Comparison of ENCODE assay signal across 28 cellular contexts in the genomic region with DNA sequence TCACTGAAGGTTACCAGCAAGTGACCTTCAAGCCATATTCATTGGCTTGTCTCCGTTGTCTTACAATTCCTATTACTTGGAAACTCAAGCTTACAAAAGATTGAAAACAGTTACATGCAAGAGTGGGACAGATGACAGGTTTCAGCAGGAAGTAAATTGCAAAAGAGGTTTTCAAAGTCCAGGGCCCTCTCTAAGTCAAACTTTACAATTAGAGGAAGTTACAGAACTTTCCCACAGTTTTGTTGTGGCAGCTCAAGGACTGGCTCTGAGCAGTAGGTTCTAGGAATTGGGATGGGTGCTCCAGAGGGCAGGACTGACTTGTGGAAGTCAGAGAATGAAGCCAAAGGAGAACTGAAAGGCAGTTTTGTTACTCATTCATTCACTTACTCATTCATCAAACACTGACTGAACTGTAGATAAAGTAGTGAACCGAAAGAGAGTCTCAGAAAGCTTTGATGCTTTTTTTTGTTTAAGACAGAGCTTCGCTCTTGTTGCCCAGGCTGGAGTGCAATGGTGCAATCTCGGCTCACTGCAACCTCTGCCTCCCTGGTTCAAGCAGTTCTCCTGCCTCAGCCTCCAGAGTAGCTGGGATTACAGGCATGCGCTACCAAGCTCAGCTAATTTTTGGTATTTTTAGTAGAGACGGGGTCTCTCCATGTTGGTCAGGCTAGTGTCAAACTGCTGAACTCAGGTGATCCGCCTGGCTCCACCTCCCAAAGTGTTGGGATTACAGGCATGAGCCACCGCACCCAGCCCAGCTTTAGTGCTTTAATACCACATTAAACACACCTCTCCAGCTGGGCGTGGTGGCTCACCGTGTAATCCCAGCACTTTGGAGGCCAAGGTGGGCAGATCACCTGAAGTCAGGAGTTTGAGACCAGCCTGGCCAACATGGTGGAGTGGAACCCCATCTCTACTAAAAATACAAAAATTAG.
DNase-seq lines count a peak whose midpoint lies in the region; ATAC-seq and TF ChIP-seq lines count a peak whose summit lies in the region.
"Had no signal": no experiment of that assay in that cellular context is flagged by ENCODE, and none has a peak within 500 bp of the region (broad histone marks: within the 10 kb centered on the region; RNA-seq: fewer than 3 reads in every experiment).

No MANE protein-coding gene starts in this region.

- H3K27ac Mint-ChIP-seq in GM23338: no peak overlapping the region
- H3K27ac Mint-ChIP-seq: activated CD8-positive, alpha-beta memory T cell treated with anti-CD3 and anti-CD28 coated beads, Interleukin-2, amount 10 ng/mL, durations not matched to agents 7 days and 5 days had no signal

- no peaks in the 10 kb centered on the region for H3K9me3 ChIP-seq in colonic mucosa
- H3K9me3 ChIP-seq: adrenal gland, pancreas, tibial nerve had no signal

- H3K9me2 ChIP-seq in GM23338 (ENCODE audit: insufficient read depth): no peaks in the 10 kb centered on the region

- H3K4me1 ChIP-seq in GM23338 (ENCODE audit: insufficient read depth): no peaks in the 10 kb centered on the region
- H3K4me1 ChIP-seq in colonic mucosa: no peaks in the 10 kb centered on the region
- H3K4me1 ChIP-seq: adrenal gland, pancreas, tibial nerve had no signal

- no peaks in the 10 kb centered on the region for H3K27me3 Mint-ChIP-seq in GM23338 (ENCODE audit: insufficient read depth, low read depth, poor library complexity)
- H3K27me3 Mint-ChIP-seq: naive B cell had no signal

- H3K36me3 Mint-ChIP-seq in GM23338 (ENCODE audit: low read depth): no peaks in the 10 kb centered on the region
- H3K36me3 Mint-ChIP-seq: naive B cell had no signal

- TF ChIP-seq CTCF in GM23338 (conservative IDR thresholded peaks at IDR 0.05; ENCODE audit: low read depth in 2 of 2) (no peak), colonic mucosa (IDR thresholded peaks at IDR 0.05) (no peak)

- H3K36me3 ChIP-seq in GM23338 (ENCODE audit: insufficient read depth): no peaks in the 10 kb centered on the region
- no peaks in the 10 kb centered on the region for H3K36me3 ChIP-seq in colonic mucosa
- H3K36me3 ChIP-seq: adrenal gland, pancreas, tibial nerve had no signal

- DNase-seq in GM23338 (ENCODE audit: low spot score) (no peak), NOMO-1 treated with dmso at 0.1 percent for 144 hours (lab: John Stamatoyannopoulos, UW; ENCODE audit: unreplicated experiment) (peak; percentile 47), colonic mucosa (peak; percentile 20), renal cortical epithelial cell (ENCODE audit: low read depth) (peak; percentile 6), DMS 273 treated with DMSO at 0.1 percent for 48 hours (lab: John Stamatoyannopoulos, UW) (no peak), retina (no peak)
- no peak for DNase-seq in NK-92 treated with Interleukin-12 subunit alpha and Interleukin-12 subunit beta, amount 100 ng/mL, for 24 hours (lab: John Stamatoyannopoulos, UW)
- no peak for DNase-seq in activated CD4-positive, alpha-beta T cell treated with anti-CD3 and anti-CD28 coated beads for 1 hour
- DNase-seq: activated CD8-positive, alpha-beta memory T cell treated with anti-CD3 and anti-CD28 coated beads, Interleukin-2, amount 10 ng/mL, durations not matched to agents 7 days and 5 days; activated effector memory CD4-positive, alpha-beta T cell treated with anti-CD3 and anti-CD28 coated beads, Interleukin-2, amount 50 U/mL, for 16 hours; adrenal gland; COR-L47; foreskin fibroblast; mammary epithelial cell; naive B cell; NCI-H1105; NCI-H2081; NCI-H446 treated with DMSO at 0.1 percent for 48 hours; pancreas; SHP77; stimulated activated CD4-positive, alpha-beta T cell treated with anti-CD3 and anti-CD28 coated beads, Interleukin-1b, Interleukin-23, amount 100 ng/mL, for 48 hours; stimulated activated naive CD8-positive, alpha-beta T cell treated with anti-CD3 and anti-CD28 coated beads, Interleukin-15, Interleukin-2, amounts not matched to agents 100 U/mL and 50 U/mL, for 24 hours had no signal

- H3K27me3 ChIP-seq in GM23338 (ENCODE audit: insufficient read depth) (no peaks in the 10 kb centered on the region), colonic mucosa (no peaks in the 10 kb centered on the region)
- H3K27me3 ChIP-seq: adrenal gland, hepatocyte, pancreas, tibial nerve had no signal

- H3K4me3 ChIP-seq in GM23338 (no peak overlapping the region), colonic mucosa (no peak overlapping the region)
- H3K4me3 ChIP-seq: adrenal gland, hepatocyte, pancreas, tibial nerve had no signal

- intact Hi-C loops in colonic mucosa (cut with DNase I): no loop called here

- no peaks in the 10 kb centered on the region for H3K9me3 Mint-ChIP-seq in GM23338
- H3K9me3 Mint-ChIP-seq: naive B cell; T-helper 2 cell treated with Interferon-gamma antibody and Interleukin-4, amounts not matched to agents 5 μg/mL and 100 μg/mL, for 36 hours had no signal

- no peak for ATAC-seq in GM23338
- ATAC-seq: activated CD4-positive, CD25-positive, alpha-beta regulatory T cell treated with anti-CD3 and anti-CD28 coated beads, Interleukin-2, amount 50 U/mL, for 24 hours; activated CD8-positive, alpha-beta memory T cell treated with anti-CD3 and anti-CD28 coated beads, Interleukin-2, amount 10 ng/mL, durations not matched to agents 7 days and 5 days; pancreas; stimulated activated naive CD8-positive, alpha-beta T cell treated with anti-CD3 and anti-CD28 coated beads, Interleukin-15, Interleukin-2, amounts not matched to agents 100 U/mL and 50 U/mL, for 24 hours had no signal

- H3K4me3 Mint-ChIP-seq in GM23338: no peak overlapping the region
- H3K4me3 Mint-ChIP-seq: activated CD8-positive, alpha-beta memory T cell treated with anti-CD3 and anti-CD28 coated beads, Interleukin-2, amount 10 ng/mL, durations not matched to agents 7 days and 5 days; naive B cell; T-helper 2 cell treated with Interferon-gamma antibody and Interleukin-4, amounts not matched to agents 5 μg/mL and 100 μg/mL, for 36 hours had no signal

- no peak overlapping the region for H3K9ac ChIP-seq in colonic mucosa (ENCODE audit: low read depth in 2 of 2, low read length in 2 of 2)
- H3K9ac ChIP-seq: KMS-11 had no signal

- H3K4me1 Mint-ChIP-seq in GM23338: peaks cover 5% of the 10 kb centered on the region; the same call in 1 of the 3 replicates
- H3K4me1 Mint-ChIP-seq: activated CD8-positive, alpha-beta memory T cell treated with anti-CD3 and anti-CD28 coated beads, Interleukin-2, amount 10 ng/mL, durations not matched to agents 7 days and 5 days had no signal

- H3K4me2 ChIP-seq in GM23338: no peak overlapping the region
- H3K4me2 ChIP-seq: hepatocyte, KMS-11 had no signal

- H4K20me1 ChIP-seq in GM23338 (replicated peaks; ENCODE audit: insufficient read depth): no peaks in the 10 kb centered on the region

- H3K79me2 ChIP-seq in GM23338 (replicated peaks; ENCODE audit: insufficient read depth): no peaks in the 10 kb centered on the region
- H3K79me2 ChIP-seq: hepatocyte had no signal

- no peak overlapping the region for H3K27ac ChIP-seq in GM23338 (ENCODE audit: low read depth)
- no peak overlapping the region for H3K27ac ChIP-seq in colonic mucosa
- H3K27ac ChIP-seq: adrenal gland, epithelial cell of prostate, hepatocyte, KMS-11, tibial nerve had no signal

- H3F3A ChIP-seq in GM23338 (replicated peaks; ENCODE audit: low read depth): no peaks in the 10 kb centered on the region

- H2AFZ ChIP-seq in GM23338: peak overlapping the region; percentile 33; the same call in 1 of the 2 replicates
- H2AFZ ChIP-seq: hepatocyte had no signal

TF ChIP-seq in GM23338, 12 proteins besides CTCF, POLR2A, EP300 and RAD21 (continues in another document):
- no peak for TF ChIP-seq JUNB (IDR thresholded peaks at IDR 0.05; ENCODE audit: unreplicated experiment)
- TF ChIP-seq CREB1 (CRISPR knock-in tag; IDR thresholded peaks at IDR 0.05; ENCODE audit: low read depth): no peak

Comparison
In these comparisons a context has a peak if more than half of its experiments do, and no peak if none do; other contexts are left out.
1. DNase-seq: peak in NOMO-1 treated with dmso at 0.1 percent for 144 hours (single experiment), colonic mucosa (single experiment) and renal cortical epithelial cell (single experiment); none in GM23338 (single experiment), DMS 273 treated with DMSO at 0.1 percent for 48 hours (single experiment), NK-92 treated with Interleukin-12 subunit alpha and Interleukin-12 subunit beta, amount 100 ng/mL, for 24 hours (single experiment), activated CD4-positive, alpha-beta T cell treated with anti-CD3 and anti-CD28 coated beads for 1 hour (single experiment) and retina (single experiment).